ENCODE assay signal across 24 cellular contexts in genomic region chr17:28622186-28622585, GRCh38.
"Had no signal": no experiment of that assay in that cellular context is flagged by ENCODE, and none has a peak within 500 bp of the region (broad histone marks: within the 10 kb centered on the region; RNA-seq: fewer than 3 reads in every experiment).

No MANE protein-coding gene starts in this region.

- H3K9ac ChIP-seq: neural progenitor cell had no signal

- H3K9me3 Mint-ChIP-seq: endodermal cell; naive thymus-derived CD4-positive, alpha-beta T cell; nephron; neural progenitor cell; stimulated activated effector memory CD8-positive, alpha-beta T cell treated with anti-CD3 and anti-CD28 coated beads, Interleukin-12 subunit alpha, Interleukin-12 subunit beta, amount 100 ng/mL, for 72 hours had no signal

- H3K4me3 Mint-ChIP-seq: endodermal cell; naive thymus-derived CD4-positive, alpha-beta T cell; nephron; neural progenitor cell; stimulated activated effector memory CD8-positive, alpha-beta T cell treated with anti-CD3 and anti-CD28 coated beads, Interleukin-12 subunit alpha, Interleukin-12 subunit beta, amount 100 ng/mL, for 72 hours had no signal

- H3K27me3 ChIP-seq: dorsolateral prefrontal cortex, gastrocnemius medialis, neural progenitor cell, sigmoid colon, stomach, thyroid gland, vagina had no signal

- H3K4me2 ChIP-seq: neural progenitor cell had no signal

- H3K4me3 ChIP-seq: dorsolateral prefrontal cortex, gastrocnemius medialis, lung, neural progenitor cell, prostate gland, sigmoid colon, stomach, thyroid gland, vagina had no signal

- H3K9me3 ChIP-seq: gastrocnemius medialis, prostate gland, sigmoid colon, stomach, thyroid gland, vagina had no signal

- H3K27ac Mint-ChIP-seq: endodermal cell, nephron, neural progenitor cell had no signal

- H3K4me1 Mint-ChIP-seq: nephron, neural progenitor cell had no signal

- H3K27me3 Mint-ChIP-seq: naive thymus-derived CD4-positive, alpha-beta T cell had no signal

- H3K27ac ChIP-seq: dorsolateral prefrontal cortex, epithelial cell of prostate, neural progenitor cell, prostate gland, sigmoid colon, stomach, thyroid gland, vagina had no signal

- H3K4me1 ChIP-seq: neural progenitor cell, prostate gland, sigmoid colon, stomach, thyroid gland, vagina had no signal

- DNase-seq: dorsolateral prefrontal cortex; effector CD8-positive, alpha-beta T cell; endodermal cell; foreskin fibroblast; gastrocnemius medialis; head of caudate nucleus; mesenchymal stem cell; midbrain; naive thymus-derived CD4-positive, alpha-beta T cell; right cardiac atrium; sigmoid colon; stimulated activated CD4-positive, alpha-beta T cell treated with anti-CD3 and anti-CD28 coated beads, Interleukin-2, amount 100 ng/mL, for 24 hours; stimulated activated CD4-positive, alpha-beta T cell treated with anti-CD3 and anti-CD28 coated beads, Interleukin-4, amount 100 ng/mL, for 24 hours; stimulated activated naive CD4-positive, alpha-beta T cell treated with Interleukin-2 at 50 U/mL for 16 hours; stomach; thyroid gland; trophoblast cell had no signal
